17 cellular contexts compared by ENCODE assay signal in genomic region chr21:25062061-25062460, GRCh38.
A peak's percentile ranks its signal among the peaks of the same experiment; 100 is the strongest.
DNase-seq lines count a peak whose midpoint lies in the region; ATAC-seq and TF ChIP-seq lines count a peak whose summit lies in the region.
"Had no signal": no experiment of that assay in that cellular context is flagged by ENCODE, and none has a peak within 500 bp of the region (broad histone marks: within the 10 kb centered on the region; RNA-seq: fewer than 3 reads in every experiment).

No MANE protein-coding gene starts in this region.

- no peaks in the 10 kb centered on the region for H3K36me3 Mint-ChIP-seq in neural progenitor cell
- H3K36me3 Mint-ChIP-seq: natural killer cell treated with Interleukin-12 subunit alpha and Interleukin-12 subunit beta and Interleukin-15 and Interleukin-18, amount 100 ng/mL, for 72 hours; stimulated activated effector memory CD8-positive, alpha-beta T cell treated with anti-CD3 and anti-CD28 coated beads, Interleukin-12 subunit alpha, Interleukin-12 subunit beta, amount 100 ng/mL, for 72 hours had no signal

- H3K9ac ChIP-seq in OCI-LY3 (ENCODE audit: low read length) (peak overlapping the region; percentile 28; the same call in 1 of the 2 replicates), neural progenitor cell (no peak overlapping the region)

- peaks cover 12% of the 10 kb centered on the region for H3K4me1 ChIP-seq in OCI-LY3 (ENCODE audit: low read length)
- H3K4me1 ChIP-seq in neural progenitor cell = no peaks in the 10 kb centered on the region
- H3K4me1 ChIP-seq: prostate gland, spleen had no signal

- H4K20me1 ChIP-seq in OCI-LY3 (ENCODE audit: insufficient read depth, low read length) (no peaks in the 10 kb centered on the region), neural progenitor cell (ENCODE audit: low read depth) (no peaks in the 10 kb centered on the region)

- DNase-seq in neural progenitor cell (ENCODE audit: low spot score) (peak; percentile 5), SW480 (ENCODE audit: low spot score) (no peak), NCI-H187 treated with DMSO at 0.1 percent for 48 hours (lab: John Stamatoyannopoulos, UW) (no peak), GM03348 (ENCODE audit: low spot score) (no peak)
- DNase-seq: activated naive CD4-positive, alpha-beta T cell treated with anti-CD3 and anti-CD28 coated beads, Interleukin-2, amount 50 U/mL, for 16 hours; H9; mammary epithelial cell; NCI-H187; spleen had no signal

- no peak overlapping the region for H3K27ac Mint-ChIP-seq in neural progenitor cell
- H3K27ac Mint-ChIP-seq: H9; natural killer cell treated with Interleukin-12 subunit alpha and Interleukin-12 subunit beta and Interleukin-15 and Interleukin-18, amount 100 ng/mL, for 72 hours; stimulated activated effector memory CD8-positive, alpha-beta T cell treated with anti-CD3 and anti-CD28 coated beads, Interleukin-12 subunit alpha, Interleukin-12 subunit beta, amount 100 ng/mL, for 72 hours had no signal

- no peaks in the 10 kb centered on the region for H3K36me3 ChIP-seq in OCI-LY3 (replicated peaks; ENCODE audit: low read depth, low read length)
- H3K36me3 ChIP-seq in neural progenitor cell = no peaks in the 10 kb centered on the region
- H3K36me3 ChIP-seq: prostate gland, spleen had no signal

- H3K9me3 Mint-ChIP-seq in neural progenitor cell = peaks cover 3% of the 10 kb centered on the region

- no peaks in the 10 kb centered on the region for H3K27me3 Mint-ChIP-seq in neural progenitor cell (ENCODE audit: insufficient read depth, low read depth)
- H3K27me3 Mint-ChIP-seq: natural killer cell treated with Interleukin-12 subunit alpha and Interleukin-12 subunit beta and Interleukin-15 and Interleukin-18, amount 100 ng/mL, for 72 hours had no signal

- peaks cover 3% of the 10 kb centered on the region for H3K4me1 Mint-ChIP-seq in neural progenitor cell
- H3K4me1 Mint-ChIP-seq: stimulated activated effector memory CD8-positive, alpha-beta T cell treated with anti-CD3 and anti-CD28 coated beads, Interleukin-12 subunit alpha, Interleukin-12 subunit beta, amount 100 ng/mL, for 72 hours had no signal

- H3K4me3 Mint-ChIP-seq in neural progenitor cell = no peak overlapping the region
- H3K4me3 Mint-ChIP-seq: H9; natural killer cell treated with Interleukin-12 subunit alpha and Interleukin-12 subunit beta and Interleukin-15 and Interleukin-18, amount 100 ng/mL, for 72 hours; stimulated activated effector memory CD8-positive, alpha-beta T cell treated with anti-CD3 and anti-CD28 coated beads, Interleukin-12 subunit alpha, Interleukin-12 subunit beta, amount 100 ng/mL, for 72 hours had no signal

- peak; percentile 55 for ATAC-seq in GM18909 (IDR thresholded peaks at IDR 0.05; ENCODE audit: poor library complexity, unreplicated experiment)
- peak; percentile 66 for ATAC-seq in HG02759 (IDR thresholded peaks at IDR 0.05; ENCODE audit: unreplicated experiment)
- ATAC-seq: natural killer cell treated with Interleukin-12 subunit alpha and Interleukin-12 subunit beta and Interleukin-15 and Interleukin-18, amount 100 ng/mL, for 72 hours; Panc1; stimulated activated effector memory CD8-positive, alpha-beta T cell treated with anti-CD3 and anti-CD28 coated beads, Interleukin-12 subunit alpha, Interleukin-12 subunit beta, amount 100 ng/mL, for 72 hours had no signal

- H3K4me3 ChIP-seq in OCI-LY3 (ENCODE audit: low read length) = no peak overlapping the region
- H3K4me3 ChIP-seq in neural progenitor cell = no peak overlapping the region
- H3K4me3 ChIP-seq: hepatocyte, prostate gland, spleen had no signal

- H3K9me3 ChIP-seq in OCI-LY3 (ENCODE audit: insufficient read depth, low read length) = no peaks in the 10 kb centered on the region
- H3K9me3 ChIP-seq in neural progenitor cell (ENCODE audit: low read depth) = no peaks in the 10 kb centered on the region
- H3K9me3 ChIP-seq: prostate gland, spleen had no signal

- H3K79me2 ChIP-seq in OCI-LY3 (ENCODE audit: low read length) = no peaks in the 10 kb centered on the region
- no peaks in the 10 kb centered on the region for H3K79me2 ChIP-seq in neural progenitor cell (ENCODE audit: low read depth)
- H3K79me2 ChIP-seq: hepatocyte had no signal

- TF ChIP-seq CTCF in OCI-LY3 (IDR thresholded peaks at IDR 0.05; ENCODE audit: low read depth, low read length) (no peak), neural progenitor cell (IDR thresholded peaks at IDR 0.05) (no peak)

- H3K4me2 ChIP-seq in OCI-LY3 (ENCODE audit: low read length) (peak overlapping the region; percentile 17), neural progenitor cell (no peak overlapping the region)
- H3K4me2 ChIP-seq: hepatocyte had no signal

- H3K27me3 ChIP-seq in OCI-LY3 (ENCODE audit: low read depth, low read length) = no peaks in the 10 kb centered on the region
- H3K27me3 ChIP-seq in neural progenitor cell = no peaks in the 10 kb centered on the region
- H3K27me3 ChIP-seq: hepatocyte, spleen had no signal

- no peaks in the 10 kb centered on the region for H3F3A ChIP-seq in neural progenitor cell (ENCODE audit: low read depth)

- H3K27ac ChIP-seq in OCI-LY3 (ENCODE audit: low read length) = peak overlapping the region; percentile 43
- no peak overlapping the region for H3K27ac ChIP-seq in neural progenitor cell
- H3K27ac ChIP-seq: hepatocyte, prostate gland, spleen had no signal

- H2AFZ ChIP-seq in OCI-LY3 (ENCODE audit: low read depth, low read length) (peak overlapping the region; percentile 83), neural progenitor cell (replicated peaks) (no peak overlapping the region)
- H2AFZ ChIP-seq: hepatocyte had no signal
